Comparison of ENCODE assay signal across 19 cellular contexts in genomic region chr7:10537764-10538163, GRCh38.
"Had no signal": no experiment of that assay in that cellular context is flagged by ENCODE, and none has a peak within 500 bp of the region (broad histone marks: within the 10 kb centered on the region; RNA-seq: fewer than 3 reads in every experiment).

No MANE protein-coding gene starts in this region.

- H3K27ac ChIP-seq: esophagus muscularis mucosa, gastroesophageal sphincter, psoas muscle, thyroid gland had no signal

- H3K4me3 ChIP-seq: esophagus muscularis mucosa, gastroesophageal sphincter, psoas muscle, thyroid gland had no signal

- DNase-seq: activated CD4-positive, alpha-beta memory T cell treated with anti-CD3 and anti-CD28 coated beads, Interleukin-2, amount 10 ng/mL, durations not matched to agents 7 days and 5 days; activated CD4-positive, alpha-beta T cell treated with anti-CD3 and anti-CD28 coated beads for 36 hours; activated CD8-positive, alpha-beta memory T cell treated with anti-CD3 and anti-CD28 coated beads, Interleukin-2, amount 10 ng/mL, durations not matched to agents 7 days and 5 days; activated naive CD8-positive, alpha-beta T cell treated with anti-CD3 and anti-CD28 coated beads for 36 hours; amniotic stem cell; effector memory CD4-positive, alpha-beta T cell; left ventricle myocardium superior; psoas muscle; right cardiac atrium; stimulated activated CD4-positive, alpha-beta T cell treated with anti-CD3 and anti-CD28 coated beads, Interleukin-2, amount 100 ng/mL, for 24 hours; stimulated activated naive CD4-positive, alpha-beta T cell treated with Interleukin-2 at 50 U/mL for 16 hours; thyroid gland had no signal

- H3K9me3 Mint-ChIP-seq: activated CD4-positive, alpha-beta memory T cell treated with anti-CD3 and anti-CD28 coated beads, Interleukin-2, amount 10 ng/mL, durations not matched to agents 7 days and 5 days; activated naive CD8-positive, alpha-beta T cell treated with anti-CD3 and anti-CD28 coated beads for 36 hours; memory B cell; neural crest cell had no signal

- H3K9me3 ChIP-seq: psoas muscle, thyroid gland had no signal

- H3K36me3 Mint-ChIP-seq: activated CD8-positive, alpha-beta memory T cell treated with anti-CD3 and anti-CD28 coated beads, Interleukin-2, amount 10 ng/mL, durations not matched to agents 7 days and 5 days; activated naive CD8-positive, alpha-beta T cell treated with anti-CD3 and anti-CD28 coated beads for 36 hours; memory B cell had no signal

- H3K4me1 Mint-ChIP-seq: activated CD4-positive, alpha-beta memory T cell treated with anti-CD3 and anti-CD28 coated beads, Interleukin-2, amount 10 ng/mL, durations not matched to agents 7 days and 5 days; activated CD4-positive, alpha-beta T cell treated with anti-CD3 and anti-CD28 coated beads for 36 hours; activated CD8-positive, alpha-beta memory T cell treated with anti-CD3 and anti-CD28 coated beads, Interleukin-2, amount 10 ng/mL, durations not matched to agents 7 days and 5 days; activated naive CD8-positive, alpha-beta T cell treated with anti-CD3 and anti-CD28 coated beads for 36 hours; memory B cell; WTC11 had no signal

- H3K4me1 ChIP-seq: esophagus muscularis mucosa, gastroesophageal sphincter, psoas muscle, thyroid gland had no signal

- H3K27me3 Mint-ChIP-seq: activated CD4-positive, alpha-beta memory T cell treated with anti-CD3 and anti-CD28 coated beads, Interleukin-2, amount 10 ng/mL, durations not matched to agents 7 days and 5 days; activated CD4-positive, alpha-beta T cell treated with anti-CD3 and anti-CD28 coated beads for 36 hours; activated CD8-positive, alpha-beta memory T cell treated with anti-CD3 and anti-CD28 coated beads, Interleukin-2, amount 10 ng/mL, durations not matched to agents 7 days and 5 days; activated naive CD8-positive, alpha-beta T cell treated with anti-CD3 and anti-CD28 coated beads for 36 hours; dendritic cell treated with granulocyte-macrophage colony-stimulating factor and Interleukin-4, amounts not matched to agents 40 ng/mL and 50 ng/mL, for 4 days; memory B cell had no signal

- H3K4me3 Mint-ChIP-seq: activated CD4-positive, alpha-beta memory T cell treated with anti-CD3 and anti-CD28 coated beads, Interleukin-2, amount 10 ng/mL, durations not matched to agents 7 days and 5 days; activated CD4-positive, alpha-beta T cell treated with anti-CD3 and anti-CD28 coated beads for 36 hours; activated CD8-positive, alpha-beta memory T cell treated with anti-CD3 and anti-CD28 coated beads, Interleukin-2, amount 10 ng/mL, durations not matched to agents 7 days and 5 days; activated naive CD8-positive, alpha-beta T cell treated with anti-CD3 and anti-CD28 coated beads for 36 hours; dendritic cell treated with granulocyte-macrophage colony-stimulating factor and Interleukin-4, amounts not matched to agents 40 ng/mL and 50 ng/mL, for 4 days; memory B cell; neural crest cell; WTC11 had no signal

- H3K36me3 ChIP-seq: esophagus muscularis mucosa, gastroesophageal sphincter, thyroid gland had no signal

- FAIRE-seq: endothelial cell of umbilical vein had no signal

- H3K27me3 ChIP-seq: esophagus muscularis mucosa, gastroesophageal sphincter, thyroid gland had no signal

- ATAC-seq: activated CD4-positive, alpha-beta T cell treated with anti-CD3 and anti-CD28 coated beads for 36 hours; activated CD8-positive, alpha-beta memory T cell treated with anti-CD3 and anti-CD28 coated beads, Interleukin-2, amount 10 ng/mL, durations not matched to agents 7 days and 5 days; gastroesophageal sphincter; left ventricle myocardium superior; psoas muscle; right cardiac atrium; WTC11 had no signal

- H3K27ac Mint-ChIP-seq: activated CD4-positive, alpha-beta memory T cell treated with anti-CD3 and anti-CD28 coated beads, Interleukin-2, amount 10 ng/mL, durations not matched to agents 7 days and 5 days; activated CD4-positive, alpha-beta T cell treated with anti-CD3 and anti-CD28 coated beads for 36 hours; activated CD8-positive, alpha-beta memory T cell treated with anti-CD3 and anti-CD28 coated beads, Interleukin-2, amount 10 ng/mL, durations not matched to agents 7 days and 5 days; activated naive CD8-positive, alpha-beta T cell treated with anti-CD3 and anti-CD28 coated beads for 36 hours; dendritic cell treated with granulocyte-macrophage colony-stimulating factor and Interleukin-4, amounts not matched to agents 40 ng/mL and 50 ng/mL, for 4 days; memory B cell; WTC11 had no signal
